8 cellular contexts compared by ENCODE assay signal in genomic region chr1:27660300-27660837, GRCh38. TPM values are rescaled to one million over a fixed set of nuclear protein-coding genes. Genes with fewer than 3 reads are reported as not detected.
DNase-seq lines count a peak whose midpoint lies in the region; ATAC-seq, FAIRE-seq and TF ChIP-seq lines count a peak whose summit lies in the region.

No MANE protein-coding gene starts in this region.

- no peak for TF ChIP-seq CTCF in WTC11 (IDR thresholded peaks at IDR 0.05)
- no peak for TF ChIP-seq CTCF in glutamatergic neuron (IDR thresholded peaks at IDR 0.05; ENCODE audit: partially characterized antibody, unreplicated experiment)

- H3K4me3 Mint-ChIP-seq in WTC11 = peak overlapping the region; percentile 59
- H3K4me3 Mint-ChIP-seq in glutamatergic neuron (ENCODE audit: unreplicated experiment) = peak overlapping the region; percentile 83
- peak overlapping the region; percentile 79 for H3K4me3 Mint-ChIP-seq in stimulated activated effector memory CD8-positive, alpha-beta T cell treated with anti-CD3 and anti-CD28 coated beads, Interleukin-12 subunit alpha, Interleukin-12 subunit beta, amount 100 ng/mL, for 72 hours

- H3K27me3 Mint-ChIP-seq in WTC11 (ENCODE audit: low read depth) = peaks cover 3% of the 10 kb centered on the region; the same call in 1 of the 2 replicates
- H3K27me3 Mint-ChIP-seq in glutamatergic neuron (ENCODE audit: unreplicated experiment) = peaks cover 8% of the 10 kb centered on the region

- H3K9me3 Mint-ChIP-seq in WTC11 = no peaks in the 10 kb centered on the region
- peaks cover 10% of the 10 kb centered on the region for H3K9me3 Mint-ChIP-seq in glutamatergic neuron (ENCODE audit: unreplicated experiment)
- no peaks in the 10 kb centered on the region for H3K9me3 Mint-ChIP-seq in stimulated activated effector memory CD8-positive, alpha-beta T cell treated with anti-CD3 and anti-CD28 coated beads, Interleukin-12 subunit alpha, Interleukin-12 subunit beta, amount 100 ng/mL, for 72 hours

- FAIRE-seq in urothelium cell line (lab: Jason Lieb, UNC) = no peak

- ATAC-seq in WTC11 = no peak
- no peak for ATAC-seq in stimulated activated effector memory CD8-positive, alpha-beta T cell treated with anti-CD3 and anti-CD28 coated beads, Interleukin-12 subunit alpha, Interleukin-12 subunit beta, amount 100 ng/mL, for 72 hours

- H3K27ac Mint-ChIP-seq in WTC11 = 0 out of 2 replicates have a peak overlapping the region, but pooled peaks have one; percentile 71
- H3K27ac Mint-ChIP-seq in glutamatergic neuron (ENCODE audit: unreplicated experiment) = peak overlapping the region; percentile 57
- peak overlapping the region; percentile 100 for H3K27ac Mint-ChIP-seq in stimulated activated effector memory CD8-positive, alpha-beta T cell treated with anti-CD3 and anti-CD28 coated beads, Interleukin-12 subunit alpha, Interleukin-12 subunit beta, amount 100 ng/mL, for 72 hours

- no peaks in the 10 kb centered on the region for H3K36me3 Mint-ChIP-seq in WTC11
- peaks cover 4% of the 10 kb centered on the region for H3K36me3 Mint-ChIP-seq in glutamatergic neuron (ENCODE audit: unreplicated experiment)
- H3K36me3 Mint-ChIP-seq in stimulated activated effector memory CD8-positive, alpha-beta T cell treated with anti-CD3 and anti-CD28 coated beads, Interleukin-12 subunit alpha, Interleukin-12 subunit beta, amount 100 ng/mL, for 72 hours = peaks cover 27% of the 10 kb centered on the region

- DNase-seq in HCEC 1CT = peak; percentile 2
- DNase-seq in WTC11 (ENCODE audit: low spot score) = no peak
- DNase-seq in glutamatergic neuron = no peak
- no peak for DNase-seq in stimulated activated effector memory CD8-positive, alpha-beta T cell treated with anti-CD3 and anti-CD28 coated beads, Interleukin-12 subunit alpha, Interleukin-12 subunit beta, amount 100 ng/mL, for 72 hours (ENCODE audit: low spot score in 2 of 2)
- DNase-seq in urothelium cell line (ENCODE audit: low spot score) = no peak
- no peak for DNase-seq in stimulated activated CD4-positive, alpha-beta T cell treated with anti-CD3 and anti-CD28 coated beads, Interleukin-2, amount 100 ng/mL, for 48 hours
- no peak for DNase-seq in NCI-H146 treated with DMSO at 0.1 percent for 48 hours (lab: John Stamatoyannopoulos, UW; ENCODE audit: unreplicated experiment)
- DNase-seq in putamen (ENCODE audit: low spot score) = no peak

- H3K4me1 Mint-ChIP-seq in WTC11 = peaks cover 41% of the 10 kb centered on the region
- peaks cover 13% of the 10 kb centered on the region for H3K4me1 Mint-ChIP-seq in glutamatergic neuron (ENCODE audit: low read depth, unreplicated experiment)
- H3K4me1 Mint-ChIP-seq in stimulated activated effector memory CD8-positive, alpha-beta T cell treated with anti-CD3 and anti-CD28 coated beads, Interleukin-12 subunit alpha, Interleukin-12 subunit beta, amount 100 ng/mL, for 72 hours = peaks cover 51% of the 10 kb centered on the region

- CTCF ChIA-PET in WTC11 (lab: Charles Lee) = interaction anchor here (1.7 to 10.1 kb wide), 3 partner anchors 9 to 103 kb away, joined by 5 to 367 read pairs (median 51); partner anchors contain the start of gene AHDC1

- POLR2A ChIA-PET in WTC11 (lab: Charles Lee) = interaction anchor here (0.6 kb wide), 1 partner anchor 163 kb away, joined by 3 read pairs; no protein-coding TSS in a partner anchor

TF ChIP-seq in WTC11, 78 proteins besides CTCF, POLR2A, EP300 and RAD21:
- TF ChIP-seq FOXK1 (CRISPR knock-in tag; IDR thresholded peaks at IDR 0.05) = no peak
- 0 out of 2 replicates have a peak, but pooled peaks have one; percentile 3 for TF ChIP-seq NFYB (CRISPR knock-in tag; conservative IDR thresholded peaks at IDR 0.05; ENCODE audit: low read depth)

RNA-seq across cellular contexts. Expression of gene IFI6, which starts 11.6 kb away (rescaled TPM):
- total RNA-seq in WTC11 (2021) = 4.5 to 9.4 TPM (median 6.4 TPM) in 3 replicates
- total RNA-seq in glutamatergic neuron (ENCODE audit: unreplicated experiment) = 1.4 TPM

RNA-seq across cellular contexts. Expression of gene FGR, which starts 25.4 kb away (rescaled TPM):
- total RNA-seq in WTC11 (2021) (0.30 to 0.77 TPM (median 0.46 TPM) in 3 replicates), glutamatergic neuron (ENCODE audit: unreplicated experiment) (not detected)

RNA-seq across cellular contexts. Expression of gene AHDC1, which starts 56.4 kb away (rescaled TPM):
- total RNA-seq in WTC11 (2021) (31.6 to 49.0 TPM (median 32.6 TPM) in 3 replicates), glutamatergic neuron (ENCODE audit: unreplicated experiment) (131 TPM)
